Comparison of ENCODE assay signal across 7 cellular contexts in genomic region chr1:206380791-206381610, GRCh38.
DNase-seq lines count a peak whose midpoint lies in the region; ATAC-seq and TF ChIP-seq lines count a peak whose summit lies in the region.
"Not testable (repeated sequence)": the region's sequence is repeated elsewhere in the genome, so short reads cannot be mapped to it uniquely, and the experiment has no call there.

No MANE protein-coding gene starts in this region.

- H3K9ac ChIP-seq in H9 (ENCODE audit: extremely low read depth, insufficient read length, low read length): not testable (repeated sequence)

- not testable (repeated sequence) for H3K27me3 Mint-ChIP-seq in H9 (ENCODE audit: low read depth); activated T-cell treated with anti-CD3 and anti-CD28 coated beads, Interleukin-2, amount 50 U/mL, for 4 hours (ENCODE audit: low read depth); dendritic cell treated with granulocyte-macrophage colony-stimulating factor and Interleukin-4, amounts not matched to agents 40 ng/mL and 50 ng/mL, for 4 days; neural crest cell (ENCODE audit: low read depth)

- not testable (repeated sequence) for H3K14ac ChIP-seq in H9 (ENCODE audit: insufficient read depth, low read length)

- WGBS in H9 (ENCODE audit: extremely low coverage, insufficient read length, low lambda C conversion rate): no CpG with 5 or more reads among the region's 7 CpGs
- WGBS in heart right ventricle, 2 donors: 22 to 38% methylated on average over 1 of the region's 7 CpGs

- H4K5ac ChIP-seq in H9 (ENCODE audit: insufficient read length, low read depth, low read length): not testable (repeated sequence)

- TF ChIP-seq CTCF in H9 (conservative IDR thresholded peaks at IDR 0.05); neural crest cell (conservative IDR thresholded peaks at IDR 0.05): not testable (repeated sequence)
- TF ChIP-seq CTCF in heart right ventricle (IDR thresholded peaks at IDR 0.05): peak in 2 of 9 donors; percentile 15 to 20

- not testable (repeated sequence) for H3K23ac ChIP-seq in H9 (ENCODE audit: insufficient read length, low read depth, low read length)

- H3K4me1 Mint-ChIP-seq in H9; activated T-cell treated with anti-CD3 and anti-CD28 coated beads, Interleukin-2, amount 50 U/mL, for 4 hours (ENCODE audit: low read depth); dendritic cell treated with granulocyte-macrophage colony-stimulating factor and Interleukin-4, amounts not matched to agents 40 ng/mL and 50 ng/mL, for 4 days (ENCODE audit: low read depth); neural crest cell: not testable (repeated sequence)

- H2BK12ac ChIP-seq in H9 (ENCODE audit: insufficient read length, low read depth, low read length): not testable (repeated sequence)

- not testable (repeated sequence) for H2BK120ac ChIP-seq in H9 (ENCODE audit: low read depth, low read length, poor library complexity, severe bottlenecking)

- peak; percentile 29 for DNase-seq in H9
- DNase-seq in NCI-H2029 (lab: John Stamatoyannopoulos, UW): peak; percentile 62
- DNase-seq in SHP77 (lab: John Stamatoyannopoulos, UW): peak; percentile 5 to 17
- not testable (repeated sequence) for DNase-seq in activated T-cell treated with anti-CD3 and anti-CD28 coated beads, Interleukin-2, amount 50 U/mL, for 4 hours
- peak in 1 of 2 donors; percentile 4 for DNase-seq in heart right ventricle
- DNase-seq in neural crest cell (ENCODE audit: low read depth, low spot score): peak; percentile 9

- H2AK5ac ChIP-seq in H9 (ENCODE audit: insufficient read length, low read length): not testable (repeated sequence)

- not testable (repeated sequence) for H3K27ac Mint-ChIP-seq in H9
- peak overlapping the region; percentile 81 for H3K27ac Mint-ChIP-seq in dendritic cell treated with granulocyte-macrophage colony-stimulating factor and Interleukin-4, amounts not matched to agents 40 ng/mL and 50 ng/mL, for 4 days
- H3K27ac Mint-ChIP-seq in neural crest cell (ENCODE audit: unreplicated experiment): peak overlapping the region; percentile 90

- H3K4me2 ChIP-seq in H9 (ENCODE audit: insufficient read depth, insufficient read length, low read length): not testable (repeated sequence)

- H4K8ac ChIP-seq in H9 (replicated peaks; ENCODE audit: insufficient read length, low read depth, low read length): not testable (repeated sequence)

- H2BK5ac ChIP-seq in H9 (ENCODE audit: insufficient read length, low read length): not testable (repeated sequence)

- not testable (repeated sequence) for H3K79me1 ChIP-seq in H9 (ENCODE audit: insufficient read depth, low read depth, low read length, poor library complexity, severe bottlenecking)

- not testable (repeated sequence) for H3T11ph ChIP-seq in H9 (ENCODE audit: low read length)

- H3K4me3 Mint-ChIP-seq in H9; activated T-cell treated with anti-CD3 and anti-CD28 coated beads, Interleukin-2, amount 50 U/mL, for 4 hours: not testable (repeated sequence)
- peak overlapping the region; percentile 44 for H3K4me3 Mint-ChIP-seq in dendritic cell treated with granulocyte-macrophage colony-stimulating factor and Interleukin-4, amounts not matched to agents 40 ng/mL and 50 ng/mL, for 4 days
- H3K4me3 Mint-ChIP-seq in neural crest cell: peak overlapping the region; percentile 60

- H4K20me1 ChIP-seq in H9 (ENCODE audit: control insufficient read depth, insufficient read depth, insufficient read length): not testable (repeated sequence)

- not testable (repeated sequence) for H3K56ac ChIP-seq in H9 (ENCODE audit: insufficient read length, low read depth, low read length)

- intact Hi-C loops in dendritic cell treated with granulocyte-macrophage colony-stimulating factor and Interleukin-4, amounts not matched to agents 40 ng/mL and 50 ng/mL, for 4 days (cut with micrococcal nuclease); heart right ventricle (cut with DNase I): not testable (repeated sequence)

- H3K4me3 ChIP-seq in heart right ventricle: not testable (repeated sequence)

- H3K23me2 ChIP-seq in H9 (ENCODE audit: insufficient read length, low read depth, low read length, poor library complexity, severe bottlenecking): not testable (repeated sequence)

- not testable (repeated sequence) for H2BK20ac ChIP-seq in H9 (ENCODE audit: low read depth, low read length, poor library complexity, severe bottlenecking)

- H3K79me2 ChIP-seq in H9 (ENCODE audit: insufficient read depth, low read length): not testable (repeated sequence)

- not testable (repeated sequence) for H3K9me3 Mint-ChIP-seq in H9; activated T-cell treated with anti-CD3 and anti-CD28 coated beads, Interleukin-2, amount 50 U/mL, for 4 hours; dendritic cell treated with granulocyte-macrophage colony-stimulating factor and Interleukin-4, amounts not matched to agents 40 ng/mL and 50 ng/mL, for 4 days; neural crest cell

- H2BK15ac ChIP-seq in H9 (ENCODE audit: low read depth, low read length): not testable (repeated sequence)

- not testable (repeated sequence) for H3K36me3 Mint-ChIP-seq in H9 (ENCODE audit: insufficient read depth in 1 of 3, low read depth in 3 of 3); activated T-cell treated with anti-CD3 and anti-CD28 coated beads, Interleukin-2, amount 50 U/mL, for 4 hours (ENCODE audit: insufficient read depth); dendritic cell treated with granulocyte-macrophage colony-stimulating factor and Interleukin-4, amounts not matched to agents 40 ng/mL and 50 ng/mL, for 4 days (ENCODE audit: low read depth); neural crest cell (ENCODE audit: low read depth)

- not testable (repeated sequence) for H3K27me3 ChIP-seq in H9 (ENCODE audit: insufficient read depth, low read length); heart right ventricle

- not testable (repeated sequence) for H4K91ac ChIP-seq in H9 (ENCODE audit: insufficient read length, low read depth, low read length)

- not testable (repeated sequence) for H3K9me3 ChIP-seq in H9 (ENCODE audit: control insufficient read depth, low read depth, low read length); heart right ventricle

- H3K18ac ChIP-seq in H9 (ENCODE audit: insufficient read length, low read depth, low read length): not testable (repeated sequence)

- H3K36me3 ChIP-seq in heart right ventricle: not testable (repeated sequence)

- H3K27ac ChIP-seq in H9 (ENCODE audit: insufficient read length, low read depth, low read length): not testable (repeated sequence)
- H3K27ac ChIP-seq in heart right ventricle: peak overlapping the region in 5 of 10 donors; percentile 27 to 88 (median 41)

- not testable (repeated sequence) for H3K4ac ChIP-seq in H9 (ENCODE audit: low read depth, low read length)

- ATAC-seq in activated T-cell treated with anti-CD3 and anti-CD28 coated beads, Interleukin-2, amount 50 U/mL, for 4 hours: peak; percentile 28 to 51
- ATAC-seq in heart right ventricle: peak; percentile 76 to 89 (median 81)

- H2AFZ ChIP-seq in H9 (ENCODE audit: low read length): not testable (repeated sequence)

- not testable (repeated sequence) for H3K4me1 ChIP-seq in H9 (ENCODE audit: insufficient read depth, low read length); heart right ventricle
